Comparison of ENCODE assay signal across 19 cellular contexts in the genomic region with DNA sequence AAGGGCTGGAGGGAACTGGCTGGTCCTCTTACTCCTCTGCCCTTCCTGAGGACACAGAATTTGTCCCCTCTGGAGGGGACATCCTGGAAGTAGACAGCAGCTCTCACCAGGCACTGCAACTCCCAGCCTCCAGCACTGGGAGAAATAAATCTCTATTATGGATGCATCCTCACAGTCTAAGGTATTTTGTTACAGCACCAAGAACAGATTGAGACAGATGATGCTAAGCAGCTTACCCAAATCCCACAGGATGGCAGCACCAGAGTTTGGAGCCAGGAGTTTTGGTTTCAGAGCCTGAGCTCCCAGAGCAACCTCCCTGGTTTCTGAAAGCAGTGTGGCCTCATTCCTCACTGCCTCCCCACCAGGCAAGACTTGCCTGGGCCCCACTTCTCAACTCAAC.
"Had no signal": no experiment of that assay in that cellular context is flagged by ENCODE, and none has a peak within 500 bp of the region (broad histone marks: within the 10 kb centered on the region; RNA-seq: fewer than 3 reads in every experiment).

No MANE protein-coding gene starts in this region.

- H3K9me3 ChIP-seq: lower lobe of right lung, neutrophil, right lobe of liver, upper lobe of right lung had no signal

- H3K27me3 ChIP-seq: hepatocyte, neutrophil, right atrium auricular region, right lobe of liver, tibial artery, upper lobe of right lung had no signal

- H3K27ac ChIP-seq: heart right ventricle, hepatocyte, left lung, lower lobe of right lung, neutrophil, parathyroid adenoma, right atrium auricular region, right lobe of liver, skin epidermis, suprapubic skin, thoracic aorta, tibial artery, upper lobe of right lung had no signal

- H3K4me1 ChIP-seq: heart right ventricle, left lung, lower lobe of right lung, parathyroid adenoma, right atrium auricular region, right lobe of liver, suprapubic skin, tibial artery, upper lobe of right lung had no signal

- H3K36me3 ChIP-seq: heart right ventricle, left lung, lower lobe of right lung, neutrophil, right atrium auricular region, right lobe of liver, suprapubic skin, thoracic aorta, tibial artery, upper lobe of right lung had no signal

- H2AFZ ChIP-seq: hepatocyte, parathyroid adenoma had no signal

- DNase-seq: heart right ventricle; lower lobe of right lung; mammary epithelial cell; naive thymus-derived CD8-positive, alpha-beta T cell; occipital lobe; stimulated activated CD4-positive, alpha-beta T cell treated with anti-CD3 and anti-CD28 coated beads, Interleukin-4, amount 100 ng/mL, for 24 hours; stimulated activated naive CD4-positive, alpha-beta T cell; trophoblast cell had no signal

- H3K9ac ChIP-seq: parathyroid adenoma had no signal

- H3K4me2 ChIP-seq: hepatocyte had no signal

- H3K4me3 ChIP-seq: heart right ventricle, hepatocyte, left lung, lower lobe of right lung, right atrium auricular region, right lobe of liver, skin epidermis, suprapubic skin, thoracic aorta, tibial artery, upper lobe of right lung had no signal
